Comparison of ENCODE assay signal across 1 cellular context in genomic region chr6:89299451-89299850, GRCh38.
TF ChIP-seq lines count a peak whose summit lies in the region.

No MANE protein-coding gene starts in this region.

TF ChIP-seq in GM23338, 12 proteins besides CTCF, POLR2A, EP300 and RAD21 (continued from another document):
- TF ChIP-seq ZNF462 (CRISPR knock-in tag; IDR thresholded peaks at IDR 0.05) (no peak), NANOG (IDR thresholded peaks at IDR 0.05; ENCODE audit: borderline replicate concordance) (no peak), ZNF331 (CRISPR knock-in tag; IDR thresholded peaks at IDR 0.05; ENCODE audit: low read depth) (no peak), EZH2 (IDR thresholded peaks at IDR 0.05; ENCODE audit: low read depth, unreplicated experiment) (no peak), ZNF114 (CRISPR knock-in tag; IDR thresholded peaks at IDR 0.05) (no peak), EZH2phosphoT487 (IDR thresholded peaks at IDR 0.05; ENCODE audit: unreplicated experiment) (no peak), STAT1 (IDR thresholded peaks at IDR 0.05; ENCODE audit: unreplicated experiment) (no peak), CREB1 (CRISPR knock-in tag; IDR thresholded peaks at IDR 0.05; ENCODE audit: low read depth) (no peak)
